Comparison of ENCODE assay signal across 8 cellular contexts in genomic region chr9:136849038-136849959, GRCh38. TPM values are rescaled to one million over a fixed set of nuclear protein-coding genes. Genes with fewer than 3 reads are reported as not detected.
A peak's percentile ranks its signal among the peaks of the same experiment; 100 is the strongest.
DNase-seq lines count a peak whose midpoint lies in the region; ATAC-seq and TF ChIP-seq lines count a peak whose summit lies in the region.

Gene PHPT1 (plus strand): TSS chr9:136849409. CDS start chr9:136849431, 22 bp downstream.

- TF ChIP-seq CTCF in GM13976 (IDR thresholded peaks at IDR 0.05; ENCODE audit: borderline replicate concordance, control extremely low read depth, extremely low read depth, insufficient read depth, missing control alignments) (no peak), heart left ventricle (IDR thresholded peaks at IDR 0.05) (no peak), type B pancreatic cell (conservative IDR thresholded peaks at IDR 0.05) (no peak)

- H3K36me3 Mint-ChIP-seq in type B pancreatic cell = no peaks in the 10 kb centered on the region

- peaks cover 0 to 15% (median 9%) of the 10 kb centered on the region in 9 donors for H3K36me3 ChIP-seq in heart left ventricle

- ATAC-seq in HG02870 (IDR thresholded peaks at IDR 0.05; ENCODE audit: unreplicated experiment) (peak; percentile 75), heart left ventricle (peak; percentile 84 to 94 (median 89))

- no peaks in the 10 kb centered on the region for H3K9me3 Mint-ChIP-seq in type B pancreatic cell

- peak within 1 kb of the TSS; percentile 93 for H3K27ac Mint-ChIP-seq in type B pancreatic cell

- 0 to 1% (median 0%) methylated on average over 33 to 77 of the region's 77 CpGs for WGBS in heart left ventricle, 4 donors

- peak; percentile 100 for DNase-seq in GM13976 (ENCODE audit: low spot score)
- peak; percentile 92 for DNase-seq in NCI-H146 treated with DMSO at 0.1 percent for 48 hours (lab: John Stamatoyannopoulos, UW; ENCODE audit: unreplicated experiment)
- peak; percentile 99 for DNase-seq in amniotic epithelial cell (ENCODE audit: low read depth)
- peak; percentile 99 for DNase-seq in heart left ventricle
- peak; percentile 98 for DNase-seq in pons (ENCODE audit: low spot score)
- peak; percentile 99 for DNase-seq in type B pancreatic cell (ENCODE audit: extremely low spot score, unreplicated experiment)

- peaks cover 0 to 28% (median 13%) of the 10 kb centered on the region in 9 donors for H3K27me3 ChIP-seq in heart left ventricle

- peak within 1 kb of the TSS; percentile 94 for H3K4me3 Mint-ChIP-seq in type B pancreatic cell

- peaks cover 4 to 61% (median 27%) of the 10 kb centered on the region in 12 donors for H3K4me1 ChIP-seq in heart left ventricle

- H3K27ac ChIP-seq in heart left ventricle = peak within 1 kb of the TSS; percentile 80 to 97 (median 92)

- peak; percentile 71 to 85 for TF ChIP-seq POLR2A in heart left ventricle (IDR thresholded peaks at IDR 0.05)

- no peaks in the 10 kb centered on the region for H3K9me3 ChIP-seq in heart left ventricle

- intact Hi-C loops in T-helper 1 cell treated with Interleukin-12 subunit alpha and Interleukin-12 subunit beta and Interleukin-4 antibody, amounts not matched to agents 30 ng/mL and 1 ng/mL, for 36 hours (cut with micrococcal nuclease) = loop anchor here (1.0 to 10.0 kb wide), 12 partner anchors 17 to 478 kb away; partner anchors contain the start of genes EDF1, FBXW5, NPDC1 and PAXX
- intact Hi-C loops in heart left ventricle (cut with DNase I) = loop anchor here in 9 of 10 donors (1.0 to 10.0 kb wide), 11 partner anchors 18 to 188 kb away; partner anchors contain the start of genes TMEM141 (in 6 of the 9), FBXW5 (in 5 of the 9), TRAF2 (in 3 of the 9) and C8G (in 2 of the 9)

- H3K4me1 Mint-ChIP-seq in type B pancreatic cell (ENCODE audit: unreplicated experiment) = no peaks in the 10 kb centered on the region

- H3K4me3 ChIP-seq in heart left ventricle = peak within 1 kb of the TSS; percentile 63 to 93 (median 84)

- peaks cover 13% of the 10 kb centered on the region for H3K27me3 Mint-ChIP-seq in type B pancreatic cell

- in situ Hi-C loops in GM13976 (cut with MboI; ENCODE audit: low sequenced_read_pairs, unreplicated experiment) = no loop called here

RNA-seq across cellular contexts. Expression of gene PHPT1, which starts in this region (rescaled TPM):
- total RNA-seq in T-helper 1 cell treated with Interleukin-12 subunit alpha and Interleukin-12 subunit beta and Interleukin-4 antibody, amounts not matched to agents 30 ng/mL and 1 ng/mL, for 36 hours = 161 and 165 TPM in 2 replicates
- total RNA-seq in heart left ventricle (100 to 1,000 TPM; 230 to 386 (median 266) TPM), type B pancreatic cell (ENCODE audit: low replicate concordance) (176 and 199 TPM in 2 replicates)
- polyA plus RNA-seq in heart left ventricle = 100 to 1,000 TPM; 225 to 717 TPM

Comparison
In these comparisons a context has a peak if more than half of its experiments do, and no peak if none do; other contexts are left out.
1. Peak in every context shown above with its lines: DNase-seq, ATAC-seq, H3K4me3 ChIP-seq and H3K27ac ChIP-seq.